In the genomic region with DNA sequence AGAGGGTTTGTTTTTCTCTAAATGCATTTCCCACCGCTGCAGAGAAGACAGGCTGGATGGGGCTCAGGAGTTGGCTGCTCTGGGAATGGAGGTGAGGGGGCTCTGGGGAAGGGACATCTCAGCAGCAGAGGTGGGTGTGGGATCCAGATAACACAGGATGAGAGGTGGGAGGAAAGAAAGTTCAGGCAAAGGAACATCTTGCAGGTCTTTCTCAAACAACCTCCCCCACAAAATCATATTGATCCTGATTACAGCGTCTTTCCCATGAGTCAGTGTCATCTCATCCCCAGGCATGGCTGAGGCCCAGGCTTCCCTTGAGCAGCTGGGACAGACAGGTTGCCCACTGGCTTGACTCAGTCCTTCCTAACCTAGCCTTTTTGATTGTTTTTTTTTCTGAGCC, we compare ENCODE assay signal across 23 cellular contexts. TPM values are rescaled to one million over a fixed set of nuclear protein-coding genes. Genes with fewer than 3 reads are reported as not detected.
DNase-seq lines count a peak whose midpoint lies in the region; ATAC-seq lines count a peak whose summit lies in the region.
"Had no signal": no experiment of that assay in that cellular context is flagged by ENCODE, and none has a peak within 500 bp of the region (broad histone marks: within the 10 kb centered on the region; RNA-seq: fewer than 3 reads in every experiment).

No MANE protein-coding gene starts in this region.

- ATAC-seq in left cardiac atrium (no peak), esophagus mucosa (no peak), HG02970 (IDR thresholded peaks at IDR 0.05; ENCODE audit: low FRiP score, unreplicated experiment) (no peak)
- ATAC-seq in activated naive CD4-positive, alpha-beta T cell treated with anti-CD3 and anti-CD28 coated beads, Interleukin-2, amount 50 U/mL, for 72 hours: peak; percentile 25 to 27
- ATAC-seq: naive thymus-derived CD8-positive, alpha-beta T cell had no signal

- DNase-seq in cardiac septum (ENCODE audit: low spot score): peak; percentile 49
- DNase-seq in left cardiac atrium: no peak
- peak; percentile 29 for DNase-seq in HS-5 (ENCODE audit: low read depth)
- DNase-seq in activated naive CD4-positive, alpha-beta T cell treated with anti-CD3 and anti-CD28 coated beads, Interleukin-2, amount 50 U/mL, for 72 hours (ENCODE audit: low spot score in 2 of 2): peak in 1 of 2 donors; percentile 61
- DNase-seq in stimulated activated CD4-positive, alpha-beta T cell treated with anti-CD3 and anti-CD28 coated beads, TNF-alpha, amount 100 ng/mL, for 48 hours (ENCODE audit: low read depth in 3 of 3): peak in 2 of 3 donors; percentile 30 to 51
- DNase-seq in SIG-M5 treated with dmso at 0.1 percent for 504 hours (lab: John Stamatoyannopoulos, UW; ENCODE audit: unreplicated experiment): no peak
- DNase-seq: activated gamma-delta T cell; AML-193; hippocampal formation; Kasumi-1; kidney; mesenchymal stem cell; naive thymus-derived CD8-positive, alpha-beta T cell; NCI-H1105; NCI-H2107; NCI-H524 treated with DMSO at 0.1 percent for 48 hours; SHP77; sigmoid colon had no signal

- H3K27ac Mint-ChIP-seq in activated naive CD4-positive, alpha-beta T cell treated with anti-CD3 and anti-CD28 coated beads, Interleukin-2, amount 50 U/mL, for 72 hours: no peak overlapping the region

- no peaks in the 10 kb centered on the region for H3K36me3 Mint-ChIP-seq in activated naive CD4-positive, alpha-beta T cell treated with anti-CD3 and anti-CD28 coated beads, Interleukin-2, amount 50 U/mL, for 72 hours
- H3K36me3 Mint-ChIP-seq: naive thymus-derived CD8-positive, alpha-beta T cell had no signal

- intact Hi-C loops in cardiac septum (cut with DNase I) (no loop called here), left cardiac atrium (cut with DNase I) (no loop called here)

- H3K9me3 Mint-ChIP-seq in activated naive CD4-positive, alpha-beta T cell treated with anti-CD3 and anti-CD28 coated beads, Interleukin-2, amount 50 U/mL, for 72 hours: no peaks in the 10 kb centered on the region
- H3K9me3 Mint-ChIP-seq: naive thymus-derived CD8-positive, alpha-beta T cell had no signal

RNA-seq across cellular contexts. Expression of a gene that starts 11.3 kb away (rescaled TPM):
- total RNA-seq in cardiac septum: 4.5 TPM
- total RNA-seq in left cardiac atrium: 1 to 10 TPM; 1.6 to 4.4 TPM
- total RNA-seq in activated naive CD4-positive, alpha-beta T cell treated with anti-CD3 and anti-CD28 coated beads, Interleukin-2, amount 50 U/mL, for 72 hours: 1 to 10 TPM; 1.8 to 3.5 TPM
- total RNA-seq in esophagus mucosa: 0.08 TPM

RNA-seq across cellular contexts. Expression of a gene that starts 37.7 kb away (rescaled TPM):
- total RNA-seq in cardiac septum (not detected), left cardiac atrium (not detected), esophagus mucosa (not detected)
- total RNA-seq in activated naive CD4-positive, alpha-beta T cell treated with anti-CD3 and anti-CD28 coated beads, Interleukin-2, amount 50 U/mL, for 72 hours: 1 to 10 TPM in 1 of 2 donors, not detected in 1; 9.7 TPM
- total RNA-seq: fibroblast of villous mesenchyme; HT1080; kidney; naive thymus-derived CD8-positive, alpha-beta T cell; sigmoid colon; thoracic aorta had no signal

RNA-seq across cellular contexts. Expression of a gene that starts 50.9 kb away (rescaled TPM):
- total RNA-seq in cardiac septum (not detected), left cardiac atrium (not detected), esophagus mucosa (not detected)
- total RNA-seq in activated naive CD4-positive, alpha-beta T cell treated with anti-CD3 and anti-CD28 coated beads, Interleukin-2, amount 50 U/mL, for 72 hours: 10 to 100 TPM in 1 of 2 donors, 1 to 10 TPM in 1; 8.4 to 39.7 TPM
- total RNA-seq: HT1080; kidney; naive thymus-derived CD8-positive, alpha-beta T cell; sigmoid colon; thoracic aorta had no signal

Comparison
In these comparisons a context has a peak if more than half of its experiments do, and no peak if none do; other contexts are left out.
1. DNase-seq: peak in cardiac septum (single experiment), HS-5 (single experiment) and stimulated activated CD4-positive, alpha-beta T cell treated with anti-CD3 and anti-CD28 coated beads, TNF-alpha, amount 100 ng/mL, for 48 hours (2 of 3); none in left cardiac atrium (single experiment) and SIG-M5 treated with dmso at 0.1 percent for 504 hours (single experiment).
2. ATAC-seq: peak in activated naive CD4-positive, alpha-beta T cell treated with anti-CD3 and anti-CD28 coated beads, Interleukin-2, amount 50 U/mL, for 72 hours (2 of 2); none in left cardiac atrium (0 of 2), esophagus mucosa (single experiment) and HG02970 (single experiment).